Comparison of ENCODE assay signal across 1 cellular context in the genomic region with DNA sequence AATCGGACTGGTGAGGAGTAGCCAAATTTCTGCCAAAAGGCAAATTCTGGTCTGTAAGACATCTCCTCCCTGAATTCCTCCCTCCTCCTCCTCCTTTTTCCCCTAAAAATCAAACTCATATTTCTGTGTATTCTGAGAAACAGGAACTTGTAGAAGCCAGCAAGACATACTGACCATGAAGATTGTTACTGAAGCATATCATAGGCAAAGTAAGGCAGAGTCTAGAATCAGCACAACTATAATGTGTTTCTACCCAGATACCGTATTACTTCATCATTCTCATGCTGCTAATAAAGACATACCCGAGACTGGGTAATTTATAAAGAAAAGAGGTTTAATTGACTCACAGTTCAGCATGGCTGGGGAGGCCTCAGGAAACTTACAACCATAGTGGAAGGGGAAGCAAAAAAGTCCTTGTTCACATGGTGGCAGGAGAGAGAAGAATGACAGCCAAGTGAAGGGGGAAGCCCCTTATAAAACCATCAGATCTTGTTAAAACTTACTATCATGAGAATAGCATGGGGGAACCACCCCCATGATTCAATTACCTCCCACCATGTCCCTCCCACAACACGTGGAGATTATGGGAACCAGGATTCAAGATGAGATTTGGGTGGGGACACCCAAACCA.
TF ChIP-seq lines count a peak whose summit lies in the region.

No MANE protein-coding gene starts in this region.

TF ChIP-seq in GM23338, 12 proteins besides CTCF, POLR2A, EP300 and RAD21:
- TF ChIP-seq REST (IDR thresholded peaks at IDR 0.05; ENCODE audit: unreplicated experiment) (no peak), POLR2AphosphoS5 (IDR thresholded peaks at IDR 0.05; ENCODE audit: low read depth) (no peak), ZNF114 (CRISPR knock-in tag; IDR thresholded peaks at IDR 0.05) (no peak), JUNB (IDR thresholded peaks at IDR 0.05; ENCODE audit: unreplicated experiment) (no peak), EZH2phosphoT487 (IDR thresholded peaks at IDR 0.05; ENCODE audit: unreplicated experiment) (no peak), CREB1 (CRISPR knock-in tag; IDR thresholded peaks at IDR 0.05; ENCODE audit: low read depth) (no peak), STAT1 (IDR thresholded peaks at IDR 0.05; ENCODE audit: unreplicated experiment) (no peak), ZNF331 (CRISPR knock-in tag; IDR thresholded peaks at IDR 0.05; ENCODE audit: low read depth) (no peak), EZH2 (IDR thresholded peaks at IDR 0.05; ENCODE audit: low read depth, unreplicated experiment) (no peak), NANOG (IDR thresholded peaks at IDR 0.05; ENCODE audit: borderline replicate concordance) (no peak)
- TF ChIP-seq, protein P1, sequence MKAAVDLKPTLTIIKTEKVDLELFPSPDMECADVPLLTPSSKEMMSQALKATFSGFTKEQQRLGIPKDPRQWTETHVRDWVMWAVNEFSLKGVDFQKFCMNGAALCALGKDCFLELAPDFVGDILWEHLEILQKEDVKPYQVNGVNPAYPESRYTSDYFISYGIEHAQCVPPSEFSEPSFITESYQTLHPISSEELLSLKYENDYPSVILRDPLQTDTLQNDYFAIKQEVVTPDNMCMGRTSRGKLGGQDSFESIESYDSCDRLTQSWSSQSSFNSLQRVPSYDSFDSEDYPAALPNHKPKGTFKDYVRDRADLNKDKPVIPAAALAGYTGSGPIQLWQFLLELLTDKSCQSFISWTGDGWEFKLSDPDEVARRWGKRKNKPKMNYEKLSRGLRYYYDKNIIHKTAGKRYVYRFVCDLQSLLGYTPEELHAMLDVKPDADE (IDR thresholded peaks at IDR 0.05), result no peak
- TF ChIP-seq, protein P2, sequence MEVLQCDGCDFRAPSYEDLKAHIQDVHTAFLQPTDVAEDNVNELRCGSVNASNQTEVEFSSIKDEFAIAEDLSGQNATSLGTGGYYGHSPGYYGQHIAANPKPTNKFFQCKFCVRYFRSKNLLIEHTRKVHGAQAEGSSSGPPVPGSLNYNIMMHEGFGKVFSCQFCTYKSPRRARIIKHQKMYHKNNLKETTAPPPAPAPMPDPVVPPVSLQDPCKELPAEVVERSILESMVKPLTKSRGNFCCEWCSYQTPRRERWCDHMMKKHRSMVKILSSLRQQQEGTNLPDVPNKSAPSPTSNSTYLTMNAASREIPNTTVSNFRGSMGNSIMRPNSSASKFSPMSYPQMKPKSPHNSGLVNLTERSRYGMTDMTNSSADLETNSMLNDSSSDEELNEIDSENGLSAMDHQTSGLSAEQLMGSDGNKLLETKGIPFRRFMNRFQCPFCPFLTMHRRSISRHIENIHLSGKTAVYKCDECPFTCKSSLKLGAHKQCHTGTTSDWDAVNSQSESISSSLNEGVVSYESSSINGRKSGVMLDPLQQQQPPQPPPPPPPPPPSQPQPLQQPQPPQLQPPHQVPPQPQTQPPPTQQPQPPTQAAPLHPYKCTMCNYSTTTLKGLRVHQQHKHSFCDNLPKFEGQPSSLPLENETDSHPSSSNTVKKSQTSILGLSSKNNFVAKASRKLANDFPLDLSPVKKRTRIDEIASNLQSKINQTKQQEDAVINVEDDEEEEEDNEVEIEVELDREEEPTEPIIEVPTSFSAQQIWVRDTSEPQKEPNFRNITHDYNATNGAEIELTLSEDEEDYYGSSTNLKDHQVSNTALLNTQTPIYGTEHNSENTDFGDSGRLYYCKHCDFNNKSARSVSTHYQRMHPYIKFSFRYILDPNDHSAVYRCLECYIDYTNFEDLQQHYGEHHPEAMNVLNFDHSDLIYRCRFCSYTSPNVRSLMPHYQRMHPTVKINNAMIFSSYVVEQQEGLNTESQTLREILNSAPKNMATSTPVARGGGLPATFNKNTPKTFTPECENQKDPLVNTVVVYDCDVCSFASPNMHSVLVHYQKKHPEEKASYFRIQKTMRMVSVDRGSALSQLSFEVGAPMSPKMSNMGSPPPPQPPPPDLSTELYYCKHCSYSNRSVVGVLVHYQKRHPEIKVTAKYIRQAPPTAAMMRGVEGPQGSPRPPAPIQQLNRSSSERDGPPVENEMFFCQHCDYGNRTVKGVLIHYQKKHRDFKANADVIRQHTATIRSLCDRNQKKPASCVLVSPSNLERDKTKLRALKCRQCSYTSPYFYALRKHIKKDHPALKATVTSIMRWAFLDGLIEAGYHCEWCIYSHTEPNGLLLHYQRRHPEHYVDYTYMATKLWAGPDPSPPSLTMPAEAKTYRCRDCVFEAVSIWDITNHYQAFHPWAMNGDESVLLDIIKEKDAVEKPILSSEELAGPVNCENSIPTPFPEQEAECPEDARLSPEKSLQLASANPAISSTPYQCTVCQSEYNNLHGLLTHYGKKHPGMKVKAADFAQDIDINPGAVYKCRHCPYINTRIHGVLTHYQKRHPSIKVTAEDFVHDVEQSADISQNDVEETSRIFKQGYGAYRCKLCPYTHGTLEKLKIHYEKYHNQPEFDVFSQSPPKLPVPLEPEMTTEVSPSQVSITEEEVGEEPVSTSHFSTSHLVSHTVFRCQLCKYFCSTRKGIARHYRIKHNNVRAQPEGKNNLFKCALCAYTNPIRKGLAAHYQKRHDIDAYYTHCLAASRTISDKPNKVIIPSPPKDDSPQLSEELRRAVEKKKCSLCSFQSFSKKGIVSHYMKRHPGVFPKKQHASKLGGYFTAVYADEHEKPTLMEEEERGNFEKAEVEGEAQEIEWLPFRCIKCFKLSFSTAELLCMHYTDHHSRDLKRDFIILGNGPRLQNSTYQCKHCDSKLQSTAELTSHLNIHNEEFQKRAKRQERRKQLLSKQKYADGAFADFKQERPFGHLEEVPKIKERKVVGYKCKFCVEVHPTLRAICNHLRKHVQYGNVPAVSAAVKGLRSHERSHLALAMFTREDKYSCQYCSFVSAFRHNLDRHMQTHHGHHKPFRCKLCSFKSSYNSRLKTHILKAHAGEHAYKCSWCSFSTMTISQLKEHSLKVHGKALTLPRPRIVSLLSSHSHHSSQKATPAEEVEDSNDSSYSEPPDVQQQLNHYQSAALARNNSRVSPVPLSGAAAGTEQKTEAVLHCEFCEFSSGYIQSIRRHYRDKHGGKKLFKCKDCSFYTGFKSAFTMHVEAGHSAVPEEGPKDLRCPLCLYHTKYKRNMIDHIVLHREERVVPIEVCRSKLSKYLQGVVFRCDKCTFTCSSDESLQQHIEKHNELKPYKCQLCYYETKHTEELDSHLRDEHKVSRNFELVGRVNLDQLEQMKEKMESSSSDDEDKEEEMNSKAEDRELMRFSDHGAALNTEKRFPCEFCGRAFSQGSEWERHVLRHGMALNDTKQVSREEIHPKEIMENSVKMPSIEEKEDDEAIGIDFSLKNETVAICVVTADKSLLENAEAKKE (CRISPR knock-in tag; IDR thresholded peaks at IDR 0.05), result no peak
